ENCODE assay signal across 1 cellular context in genomic region chr11:67111261-67111660, GRCh38.
TF ChIP-seq lines count a peak whose summit lies in the region.

No MANE protein-coding gene starts in this region.

TF ChIP-seq in HepG2, 621 proteins besides CTCF, POLR2A, EP300 and RAD21:
- TF ChIP-seq ZNF646 (CRISPR knock-in tag; IDR thresholded peaks at IDR 0.05) (no peak), CREB1 (IDR thresholded peaks at IDR 0.05) (no peak), CREB1 (CRISPR knock-in tag; IDR thresholded peaks at IDR 0.05) (0 out of 2 replicates have a peak, but pooled peaks have one; percentile 23)
